In genomic region chr20:50675671-50676376, GRCh38 we compare ENCODE assay signal across 2 cellular contexts.
TF ChIP-seq lines count a peak whose summit lies in the region.

No MANE protein-coding gene starts in this region.

TF ChIP-seq in GM23338, 12 proteins besides CTCF, POLR2A, EP300 and RAD21:
- TF ChIP-seq STAT1 (IDR thresholded peaks at IDR 0.05; ENCODE audit: unreplicated experiment) (no peak), CREB1 (CRISPR knock-in tag; IDR thresholded peaks at IDR 0.05; ENCODE audit: low read depth) (no peak), EZH2 (IDR thresholded peaks at IDR 0.05; ENCODE audit: low read depth, unreplicated experiment) (no peak), ZNF331 (CRISPR knock-in tag; IDR thresholded peaks at IDR 0.05; ENCODE audit: low read depth) (no peak), NANOG (IDR thresholded peaks at IDR 0.05; ENCODE audit: borderline replicate concordance) (no peak), JUNB (IDR thresholded peaks at IDR 0.05; ENCODE audit: unreplicated experiment) (no peak), ZNF114 (CRISPR knock-in tag; IDR thresholded peaks at IDR 0.05) (no peak), ZNF462 (CRISPR knock-in tag; IDR thresholded peaks at IDR 0.05) (no peak), REST (IDR thresholded peaks at IDR 0.05; ENCODE audit: unreplicated experiment) (no peak)
TF ChIP-seq in GM23338: peak in this region for 0.

TF ChIP-seq in H1, 55 proteins besides CTCF, POLR2A, EP300 and RAD21:
- TF ChIP-seq JUN (IDR thresholded peaks at IDR 0.05; ENCODE audit: low read depth, low read length) = no peak
